Comparison of ENCODE assay signal across 1 cellular context in the genomic region with DNA sequence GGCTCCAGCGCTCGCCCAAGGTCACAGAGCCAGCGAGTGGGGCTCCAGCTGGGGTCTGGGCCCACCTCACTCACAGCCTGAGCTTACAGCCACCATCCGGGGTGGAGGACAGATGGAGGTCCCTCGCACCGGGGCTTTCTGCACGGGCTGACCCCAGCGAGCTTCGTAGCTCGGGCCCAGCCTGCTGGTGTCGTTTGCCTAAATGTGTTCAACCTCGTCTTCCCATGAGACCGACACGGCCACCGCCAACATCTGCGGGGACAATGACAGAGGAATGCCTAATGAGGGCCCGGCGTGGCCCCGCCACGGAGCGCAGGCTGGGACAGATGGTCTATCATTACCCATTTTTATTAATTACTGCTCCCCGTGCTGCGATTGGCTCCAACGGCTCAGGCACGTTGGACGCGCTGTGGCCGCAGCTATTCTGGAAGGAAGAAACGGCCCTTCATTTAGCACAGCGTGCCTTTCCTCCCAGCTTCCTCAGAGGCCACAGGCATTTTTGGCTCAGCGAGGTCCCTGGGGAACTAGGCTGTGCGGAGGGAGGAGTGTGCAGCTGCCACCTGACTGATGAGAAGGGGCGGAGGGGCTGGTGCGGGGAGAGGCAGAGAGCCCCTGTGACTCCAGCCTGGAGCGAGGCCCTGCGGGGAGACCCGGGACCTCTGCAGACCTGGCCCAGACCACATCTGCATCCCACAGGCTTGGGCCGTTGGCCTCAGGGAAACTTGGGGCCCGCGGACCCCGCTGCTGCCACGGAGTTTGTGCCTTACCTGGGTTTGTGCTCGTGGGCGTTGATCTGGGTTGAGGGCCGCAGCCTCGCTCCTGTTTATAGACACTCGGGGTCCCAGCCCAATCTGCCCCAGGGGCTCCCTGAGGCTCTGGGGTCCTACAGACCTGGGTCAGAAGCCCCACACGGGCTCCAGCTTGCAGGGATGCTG.
TF ChIP-seq lines count a peak whose summit lies in the region.

No MANE protein-coding gene starts in this region.

TF ChIP-seq in WTC11, 78 proteins besides CTCF, POLR2A, EP300 and RAD21 (continued from another document):
- TF ChIP-seq, protein P1, sequence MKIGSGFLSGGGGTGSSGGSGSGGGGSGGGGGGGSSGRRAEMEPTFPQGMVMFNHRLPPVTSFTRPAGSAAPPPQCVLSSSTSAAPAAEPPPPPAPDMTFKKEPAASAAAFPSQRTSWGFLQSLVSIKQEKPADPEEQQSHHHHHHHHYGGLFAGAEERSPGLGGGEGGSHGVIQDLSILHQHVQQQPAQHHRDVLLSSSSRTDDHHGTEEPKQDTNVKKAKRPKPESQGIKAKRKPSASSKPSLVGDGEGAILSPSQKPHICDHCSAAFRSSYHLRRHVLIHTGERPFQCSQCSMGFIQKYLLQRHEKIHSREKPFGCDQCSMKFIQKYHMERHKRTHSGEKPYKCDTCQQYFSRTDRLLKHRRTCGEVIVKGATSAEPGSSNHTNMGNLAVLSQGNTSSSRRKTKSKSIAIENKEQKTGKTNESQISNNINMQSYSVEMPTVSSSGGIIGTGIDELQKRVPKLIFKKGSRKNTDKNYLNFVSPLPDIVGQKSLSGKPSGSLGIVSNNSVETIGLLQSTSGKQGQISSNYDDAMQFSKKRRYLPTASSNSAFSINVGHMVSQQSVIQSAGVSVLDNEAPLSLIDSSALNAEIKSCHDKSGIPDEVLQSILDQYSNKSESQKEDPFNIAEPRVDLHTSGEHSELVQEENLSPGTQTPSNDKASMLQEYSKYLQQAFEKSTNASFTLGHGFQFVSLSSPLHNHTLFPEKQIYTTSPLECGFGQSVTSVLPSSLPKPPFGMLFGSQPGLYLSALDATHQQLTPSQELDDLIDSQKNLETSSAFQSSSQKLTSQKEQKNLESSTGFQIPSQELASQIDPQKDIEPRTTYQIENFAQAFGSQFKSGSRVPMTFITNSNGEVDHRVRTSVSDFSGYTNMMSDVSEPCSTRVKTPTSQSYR (CRISPR knock-in tag; IDR thresholded peaks at IDR 0.05), result no peak
- TF ChIP-seq, protein P2, sequence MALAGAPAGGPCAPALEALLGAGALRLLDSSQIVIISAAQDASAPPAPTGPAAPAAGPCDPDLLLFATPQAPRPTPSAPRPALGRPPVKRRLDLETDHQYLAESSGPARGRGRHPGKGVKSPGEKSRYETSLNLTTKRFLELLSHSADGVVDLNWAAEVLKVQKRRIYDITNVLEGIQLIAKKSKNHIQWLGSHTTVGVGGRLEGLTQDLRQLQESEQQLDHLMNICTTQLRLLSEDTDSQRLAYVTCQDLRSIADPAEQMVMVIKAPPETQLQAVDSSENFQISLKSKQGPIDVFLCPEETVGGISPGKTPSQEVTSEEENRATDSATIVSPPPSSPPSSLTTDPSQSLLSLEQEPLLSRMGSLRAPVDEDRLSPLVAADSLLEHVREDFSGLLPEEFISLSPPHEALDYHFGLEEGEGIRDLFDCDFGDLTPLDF (CRISPR knock-in tag; IDR thresholded peaks at IDR 0.05), result no peak
- TF ChIP-seq FOXP1 (CRISPR knock-in tag; IDR thresholded peaks at IDR 0.05; ENCODE audit: borderline replicate concordance) (no peak), ZNF317 (CRISPR knock-in tag; IDR thresholded peaks at IDR 0.05; ENCODE audit: borderline replicate concordance, low read depth) (no peak), CREB1 (CRISPR knock-in tag; IDR thresholded peaks at IDR 0.05) (no peak), ESRRA (CRISPR knock-in tag; IDR thresholded peaks at IDR 0.05; ENCODE audit: borderline replicate concordance) (no peak), GRHL2 (CRISPR knock-in tag; IDR thresholded peaks at IDR 0.05; ENCODE audit: insufficient replicate concordance, severe bottlenecking) (no peak), EMX1 (CRISPR knock-in tag; IDR thresholded peaks at IDR 0.05) (no peak), ATF1 (CRISPR knock-in tag; IDR thresholded peaks at IDR 0.05) (no peak)
- TF ChIP-seq, protein P3, sequence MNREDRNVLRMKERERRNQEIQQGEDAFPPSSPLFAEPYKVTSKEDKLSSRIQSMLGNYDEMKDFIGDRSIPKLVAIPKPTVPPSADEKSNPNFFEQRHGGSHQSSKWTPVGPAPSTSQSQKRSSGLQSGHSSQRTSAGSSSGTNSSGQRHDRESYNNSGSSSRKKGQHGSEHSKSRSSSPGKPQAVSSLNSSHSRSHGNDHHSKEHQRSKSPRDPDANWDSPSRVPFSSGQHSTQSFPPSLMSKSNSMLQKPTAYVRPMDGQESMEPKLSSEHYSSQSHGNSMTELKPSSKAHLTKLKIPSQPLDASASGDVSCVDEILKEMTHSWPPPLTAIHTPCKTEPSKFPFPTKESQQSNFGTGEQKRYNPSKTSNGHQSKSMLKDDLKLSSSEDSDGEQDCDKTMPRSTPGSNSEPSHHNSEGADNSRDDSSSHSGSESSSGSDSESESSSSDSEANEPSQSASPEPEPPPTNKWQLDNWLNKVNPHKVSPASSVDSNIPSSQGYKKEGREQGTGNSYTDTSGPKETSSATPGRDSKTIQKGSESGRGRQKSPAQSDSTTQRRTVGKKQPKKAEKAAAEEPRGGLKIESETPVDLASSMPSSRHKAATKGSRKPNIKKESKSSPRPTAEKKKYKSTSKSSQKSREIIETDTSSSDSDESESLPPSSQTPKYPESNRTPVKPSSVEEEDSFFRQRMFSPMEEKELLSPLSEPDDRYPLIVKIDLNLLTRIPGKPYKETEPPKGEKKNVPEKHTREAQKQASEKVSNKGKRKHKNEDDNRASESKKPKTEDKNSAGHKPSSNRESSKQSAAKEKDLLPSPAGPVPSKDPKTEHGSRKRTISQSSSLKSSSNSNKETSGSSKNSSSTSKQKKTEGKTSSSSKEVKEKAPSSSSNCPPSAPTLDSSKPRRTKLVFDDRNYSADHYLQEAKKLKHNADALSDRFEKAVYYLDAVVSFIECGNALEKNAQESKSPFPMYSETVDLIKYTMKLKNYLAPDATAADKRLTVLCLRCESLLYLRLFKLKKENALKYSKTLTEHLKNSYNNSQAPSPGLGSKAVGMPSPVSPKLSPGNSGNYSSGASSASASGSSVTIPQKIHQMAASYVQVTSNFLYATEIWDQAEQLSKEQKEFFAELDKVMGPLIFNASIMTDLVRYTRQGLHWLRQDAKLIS (CRISPR knock-in tag; IDR thresholded peaks at IDR 0.05; ENCODE audit: borderline replicate concordance), result no peak
